In the genomic region with DNA sequence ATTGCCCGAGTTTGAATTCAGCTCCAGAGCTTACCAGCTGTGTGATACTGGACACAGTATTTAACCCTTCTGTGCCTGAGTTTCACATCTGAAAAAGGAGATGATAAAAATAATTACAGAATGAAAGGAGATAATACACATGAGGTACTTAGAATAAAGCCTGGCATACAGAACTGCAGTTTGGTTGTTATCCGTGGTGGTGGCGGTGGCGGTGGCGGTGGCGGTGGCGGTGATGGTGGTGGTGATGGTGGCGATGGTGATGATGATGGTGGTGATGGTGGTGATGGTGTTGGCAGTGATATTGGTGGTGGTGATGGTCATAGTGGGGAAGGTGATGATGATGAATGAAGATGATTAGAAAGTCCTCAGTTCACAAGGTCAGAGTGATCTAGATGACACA, we compare ENCODE assay signal across 17 cellular contexts. TPM values are rescaled to one million over a fixed set of nuclear protein-coding genes. Genes with fewer than 3 reads are reported as not detected.
DNase-seq lines count a peak whose midpoint lies in the region; ATAC-seq and TF ChIP-seq lines count a peak whose summit lies in the region.
"Had no signal": no experiment of that assay in that cellular context is flagged by ENCODE, and none has a peak within 500 bp of the region (broad histone marks: within the 10 kb centered on the region; RNA-seq: fewer than 3 reads in every experiment).

No MANE protein-coding gene starts in this region.

- intact Hi-C loops in CD4-positive, alpha-beta memory T cell (cut with micrococcal nuclease) = no loop called here

- H3K4me1 ChIP-seq in CD4-positive, alpha-beta memory T cell (ENCODE audit: insufficient read depth, low read length) = no peaks in the 10 kb centered on the region
- H3K4me1 ChIP-seq in neutrophil (ENCODE audit: control insufficient read depth in 1 of 2, insufficient read depth in 1 of 2, low read depth in 1 of 2, low read length in 1 of 2) = peaks cover 10 to 15% of the 10 kb centered on the region in 2 experiments

- no peak for ATAC-seq in activated naive CD8-positive, alpha-beta T cell treated with anti-CD3 and anti-CD28 coated beads, Interleukin-2, amount 10 ng/mL, durations not matched to agents 7 days and 5 days (ENCODE audit: low read depth)
- ATAC-seq in GM21529 (IDR thresholded peaks at IDR 0.05; ENCODE audit: unreplicated experiment) = no peak

- POLR2A ChIA-PET in CD4-positive, alpha-beta memory T cell (lab: Charles Lee; ENCODE audit: partially characterized antibody) = no interaction called here
- POLR2A ChIA-PET in activated naive CD8-positive, alpha-beta T cell treated with anti-CD3 and anti-CD28 coated beads, Interleukin-2, amount 10 ng/mL, durations not matched to agents 7 days and 5 days (lab: Charles Lee) = no interaction called here

- peak overlapping the region in 5 of 7 donors; percentile 13 to 90 (median 51) for H3K27ac Mint-ChIP-seq in CD4-positive, alpha-beta memory T cell
- peak overlapping the region; percentile 48 for H3K27ac Mint-ChIP-seq in activated naive CD8-positive, alpha-beta T cell treated with anti-CD3 and anti-CD28 coated beads, Interleukin-2, amount 10 ng/mL, durations not matched to agents 7 days and 5 days

- CTCF ChIA-PET in CD4-positive, alpha-beta memory T cell (lab: Charles Lee; ENCODE audit: partially characterized antibody) = no interaction called here

- H3K36me3 ChIP-seq in CD4-positive, alpha-beta memory T cell (ENCODE audit: insufficient read depth, low read length) = peaks cover 26% of the 10 kb centered on the region
- H3K36me3 ChIP-seq in KOPT-K1 (ENCODE audit: insufficient read depth, low read length) (peaks cover 38% of the 10 kb centered on the region), neutrophil (peaks cover 16% of the 10 kb centered on the region)

- no peaks in the 10 kb centered on the region for H3K9me3 ChIP-seq in CD4-positive, alpha-beta memory T cell (ENCODE audit: control insufficient read depth in 1 of 2, low read length in 2 of 2)
- H3K9me3 ChIP-seq in KOPT-K1 (ENCODE audit: insufficient read depth, low read length, poor library complexity, severe bottlenecking) = peaks cover 6% of the 10 kb centered on the region
- H3K9me3 ChIP-seq in neutrophil = no peaks in the 10 kb centered on the region
- H3K9me3 ChIP-seq: MG63 had no signal

- no peaks in the 10 kb centered on the region for H3K27me3 Mint-ChIP-seq in CD4-positive, alpha-beta memory T cell
- H3K27me3 Mint-ChIP-seq in activated naive CD8-positive, alpha-beta T cell treated with anti-CD3 and anti-CD28 coated beads, Interleukin-2, amount 10 ng/mL, durations not matched to agents 7 days and 5 days = no peaks in the 10 kb centered on the region

- no peak overlapping the region for H3K4me3 Mint-ChIP-seq in CD4-positive, alpha-beta memory T cell
- no peak overlapping the region for H3K4me3 Mint-ChIP-seq in activated naive CD8-positive, alpha-beta T cell treated with anti-CD3 and anti-CD28 coated beads, Interleukin-2, amount 10 ng/mL, durations not matched to agents 7 days and 5 days
- H3K4me3 Mint-ChIP-seq: H9 had no signal

- H3K27me3 ChIP-seq in CD4-positive, alpha-beta memory T cell (ENCODE audit: insufficient read depth, low read length) = no peaks in the 10 kb centered on the region
- H3K27me3 ChIP-seq in neutrophil = no peaks in the 10 kb centered on the region
- H3K27me3 ChIP-seq: dorsolateral prefrontal cortex, MG63 had no signal

- H3K9me3 Mint-ChIP-seq in CD4-positive, alpha-beta memory T cell = peaks cover 0 to 3% (median 0%) of the 10 kb centered on the region in 8 donors
- H3K9me3 Mint-ChIP-seq in activated naive CD8-positive, alpha-beta T cell treated with anti-CD3 and anti-CD28 coated beads, Interleukin-2, amount 10 ng/mL, durations not matched to agents 7 days and 5 days = peaks cover 3% of the 10 kb centered on the region
- H3K9me3 Mint-ChIP-seq: H9 had no signal

- no peak for TF ChIP-seq CTCF in neutrophil (IDR thresholded peaks at IDR 0.05)

- H3K36me3 Mint-ChIP-seq in CD4-positive, alpha-beta memory T cell = peaks cover 40% of the 10 kb centered on the region in 2 donors
- H3K36me3 Mint-ChIP-seq in activated naive CD8-positive, alpha-beta T cell treated with anti-CD3 and anti-CD28 coated beads, Interleukin-2, amount 10 ng/mL, durations not matched to agents 7 days and 5 days = peaks cover 45% of the 10 kb centered on the region

- no peak overlapping the region for H3K4me3 ChIP-seq in CD4-positive, alpha-beta memory T cell (ENCODE audit: low read length in 2 of 2)
- H3K4me3 ChIP-seq in neutrophil (ENCODE audit: low read depth in 1 of 2, low read length in 1 of 2) = no peak overlapping the region
- H3K4me3 ChIP-seq: dorsolateral prefrontal cortex, MG63 had no signal

- H3K4me1 Mint-ChIP-seq in CD4-positive, alpha-beta memory T cell = peaks cover 14 to 37% (median 23%) of the 10 kb centered on the region in 4 donors
- H3K4me1 Mint-ChIP-seq in activated naive CD8-positive, alpha-beta T cell treated with anti-CD3 and anti-CD28 coated beads, Interleukin-2, amount 10 ng/mL, durations not matched to agents 7 days and 5 days = peaks cover 17% of the 10 kb centered on the region

- no peak for DNase-seq in CD4-positive, alpha-beta memory T cell
- no peak for DNase-seq in activated naive CD8-positive, alpha-beta T cell treated with anti-CD3 and anti-CD28 coated beads, Interleukin-2, amount 10 ng/mL, durations not matched to agents 7 days and 5 days
- no peak for DNase-seq in Kasumi-1 (lab: John Stamatoyannopoulos, UW)
- DNase-seq in epidermal melanocyte (ENCODE audit: insufficient read length, low spot score) = no peak
- DNase-seq: activated CD8-positive, alpha-beta memory T cell treated with anti-CD3 and anti-CD28 coated beads for 24 hours; activated naive CD4-positive, alpha-beta T cell; dorsolateral prefrontal cortex; GF-D8; glutamatergic neuron; H9; MG63; NCI-H187; NCI-H446; stimulated activated CD4-positive, alpha-beta T cell treated with anti-CD3 and anti-CD28 coated beads, Interleukin-12 subunit alpha, Interleukin-12 subunit beta, amount 100 ng/mL, for 4 hours had no signal

- H3K27ac ChIP-seq in CD4-positive, alpha-beta memory T cell (ENCODE audit: low read depth, low read length) = no peak overlapping the region
- H3K27ac ChIP-seq in KOPT-K1 (ENCODE audit: low read depth, low read length, poor library complexity, severe bottlenecking) (peak overlapping the region; percentile 67), neutrophil (peak overlapping the region; percentile 75)
- H3K27ac ChIP-seq: dorsolateral prefrontal cortex had no signal

RNA-seq across cellular contexts. Expression of gene ABCC1, which starts 57.2 kb away (rescaled TPM):
- total RNA-seq in CD4-positive, alpha-beta memory T cell = 10 to 100 TPM; 57.3 to 69.9 TPM
- 10 to 100 TPM in 1 of 2 donors, 1 to 10 TPM in 1; 1.9 to 11.0 TPM for polyA plus RNA-seq in CD4-positive, alpha-beta memory T cell
- 10 to 100 TPM; 55.2 to 62.5 TPM for total RNA-seq in activated naive CD8-positive, alpha-beta T cell treated with anti-CD3 and anti-CD28 coated beads, Interleukin-2, amount 10 ng/mL, durations not matched to agents 7 days and 5 days
